16 cellular contexts compared by ENCODE assay signal in genomic region chr10:124072541-124072940, GRCh38. TPM values are rescaled to one million over a fixed set of nuclear protein-coding genes. Genes with fewer than 3 reads are reported as not detected.
DNase-seq lines count a peak whose midpoint lies in the region; ATAC-seq and TF ChIP-seq lines count a peak whose summit lies in the region.
"Had no signal": no experiment of that assay in that cellular context is flagged by ENCODE, and none has a peak within 500 bp of the region (broad histone marks: within the 10 kb centered on the region; RNA-seq: fewer than 3 reads in every experiment).

No MANE protein-coding gene starts in this region.

- H3K27ac ChIP-seq in BLaER1 = peak overlapping the region; percentile 87
- H3K27ac ChIP-seq in spleen = peak overlapping the region in 4 of 8 donors; percentile 44 to 52 (median 48)
- H3K27ac ChIP-seq in heart left ventricle = no peak overlapping the region
- H3K27ac ChIP-seq: PC-9 had no signal

- WGBS in spleen, 5 donors = 44 to 79% (median 75%) methylated on average over 3 of the region's 3 CpGs
- WGBS in heart left ventricle, 4 donors = 74 to 87% (median 81%) methylated on average over 3 of the region's 3 CpGs

- intact Hi-C loops in spleen (cut with DNase I; ENCODE audit: low total_unique reads) (no loop called here), heart left ventricle (cut with DNase I) (no loop called here)

- H3K9me3 ChIP-seq in BLaER1 = no peaks in the 10 kb centered on the region
- H3K9me3 ChIP-seq in spleen = no peaks in the 10 kb centered on the region
- no peaks in the 10 kb centered on the region for H3K9me3 ChIP-seq in heart left ventricle

- H3K36me3 ChIP-seq in BLaER1 = peaks cover 31% of the 10 kb centered on the region
- H3K36me3 ChIP-seq in spleen = peaks cover 0 to 4% (median 0%) of the 10 kb centered on the region in 6 donors
- no peaks in the 10 kb centered on the region for H3K36me3 ChIP-seq in heart left ventricle

- peaks cover 49% of the 10 kb centered on the region for H4K20me1 ChIP-seq in BLaER1

- no peak for TF ChIP-seq CTCF in spleen (IDR thresholded peaks at IDR 0.05 in 8 of 11, conservative IDR thresholded peaks at IDR 0.05 in 3 of 11)
- no peak for TF ChIP-seq CTCF in heart left ventricle (IDR thresholded peaks at IDR 0.05)

- H3K4me3 ChIP-seq in BLaER1 = 0 out of 2 replicates have a peak overlapping the region, but pooled peaks have one; percentile 24
- no peak overlapping the region for H3K4me3 ChIP-seq in spleen
- H3K4me3 ChIP-seq in heart left ventricle = no peak overlapping the region
- H3K4me3 ChIP-seq: PC-9 had no signal

- H3K4me2 ChIP-seq in BLaER1 = peak overlapping the region; percentile 99
- H3K4me2 ChIP-seq: PC-9 had no signal

- DNase-seq in RPMI8226 (peak; percentile 52), spleen (peak; percentile 20), DMS79 treated with DMSO at 0.1 percent for 48 hours (lab: John Stamatoyannopoulos, UW) (no peak), GF-D8 (lab: John Stamatoyannopoulos, UW) (no peak), heart left ventricle (no peak)
- DNase-seq: COR-L47, DMS153, GOT3, NCI-H2029, NCI-H2171, NCI-H446, PC-9 had no signal

- no peaks in the 10 kb centered on the region for H3K27me3 ChIP-seq in BLaER1
- no peaks in the 10 kb centered on the region for H3K27me3 ChIP-seq in spleen (replicated peaks in 1 of 7)
- peaks cover 0 to 6% (median 0%) of the 10 kb centered on the region in 9 donors for H3K27me3 ChIP-seq in heart left ventricle

- H3K4me1 ChIP-seq in BLaER1 (peaks cover 100% of the 10 kb centered on the region), spleen (peaks cover 26 to 100% (median 75%) of the 10 kb centered on the region in 6 donors), heart left ventricle (peaks cover 0 to 55% (median 7%) of the 10 kb centered on the region in 12 donors)

- ATAC-seq in HG03460 (IDR thresholded peaks at IDR 0.05; ENCODE audit: unreplicated experiment) (peak; percentile 12), heart left ventricle (no peak)

- TF ChIP-seq POLR2A in spleen (IDR thresholded peaks at IDR 0.05) (no peak), heart left ventricle (IDR thresholded peaks at IDR 0.05) (no peak)

- peak overlapping the region; percentile 49; the same call in 1 of the 2 replicates for H3K9ac ChIP-seq in BLaER1

RNA-seq across cellular contexts. Expression of gene CHST15, which starts 20.9 kb away (rescaled TPM):
- total RNA-seq in spleen = 100 to 1,000 TPM in 6 of 7 donors, 10 to 100 TPM in 1; 78.3 to 133 (median 107) TPM
- polyA plus RNA-seq in spleen = 10 to 100 TPM in 1 of 3 donors, 1 to 10 TPM in 2; 6.1 to 10.6 (median 6.3) TPM
- 10 to 100 TPM in 2 of 9 donors, 1 to 10 TPM in 7; 3.4 to 27.1 (median 4.2) TPM for total RNA-seq in heart left ventricle
- polyA plus RNA-seq in heart left ventricle = 1 to 10 TPM in 1 of 2 donors, under 1 TPM in 1; 0.88 to 3.1 TPM
- total RNA-seq: G401, SK-MEL-5 had no signal

Comparison
In these comparisons a context has a peak if more than half of its experiments do, and no peak if none do; other contexts are left out.
1. DNase-seq: peak in RPMI8226 (single experiment) and spleen (single experiment); none in DMS79 treated with DMSO at 0.1 percent for 48 hours (single experiment), GF-D8 (single experiment) and heart left ventricle (0 of 5).